Comparison of ENCODE assay signal across 24 cellular contexts in the genomic region with DNA sequence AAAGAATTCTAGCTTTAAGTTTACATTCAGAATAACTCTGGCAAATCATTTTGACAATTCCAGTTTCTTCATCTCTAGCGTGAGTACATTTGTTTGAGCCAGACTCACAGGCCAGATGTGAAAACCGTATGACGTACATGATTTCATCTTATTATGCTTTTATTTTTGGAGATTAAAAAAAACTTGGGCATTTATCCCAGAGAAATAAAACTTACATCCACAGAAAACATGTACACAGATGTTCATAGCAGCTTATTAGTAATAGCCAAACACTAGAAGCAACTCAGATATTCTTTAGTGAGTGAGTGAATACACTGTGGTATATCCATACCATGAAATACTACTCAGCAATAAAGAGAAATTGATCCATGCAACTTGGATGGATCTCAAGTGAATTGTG.
A peak's percentile ranks its signal among the peaks of the same experiment; 100 is the strongest.
DNase-seq lines count a peak whose midpoint lies in the region; ATAC-seq and TF ChIP-seq lines count a peak whose summit lies in the region.
"Had no signal": no experiment of that assay in that cellular context is flagged by ENCODE, and none has a peak within 500 bp of the region (broad histone marks: within the 10 kb centered on the region; RNA-seq: fewer than 3 reads in every experiment).

No MANE protein-coding gene starts in this region.

- H3K36me3 ChIP-seq in psoas muscle (ENCODE audit: insufficient read depth in 1 of 2, low read depth in 1 of 2) (no peaks in the 10 kb centered on the region), MG63 (no peaks in the 10 kb centered on the region)
- H3K36me3 ChIP-seq: ascending aorta, neutrophil had no signal

- H3K27me3 ChIP-seq in psoas muscle (ENCODE audit: insufficient read depth in 3 of 3, low read length in 2 of 3) (no peaks in the 10 kb centered on the region), MG63 (no peaks in the 10 kb centered on the region)
- H3K27me3 ChIP-seq: ascending aorta, neutrophil had no signal

- intact Hi-C loops in psoas muscle (cut with DNase I): no loop called here

- TF ChIP-seq CTCF in AG09319 (IDR thresholded peaks at IDR 0.05; ENCODE audit: low read depth, low read length) (no peak), fibroblast of pulmonary artery (IDR thresholded peaks at IDR 0.05; ENCODE audit: low read length, missing control alignments) (no peak), psoas muscle (IDR thresholded peaks at IDR 0.05) (no peak)

- 45 to 67% (median 47%) methylated on average over 3 of the region's 3 CpGs for WGBS in psoas muscle, 3 donors

- peaks cover 11% of the 10 kb centered on the region for H3K4me1 ChIP-seq in psoas muscle
- H3K4me1 ChIP-seq: ascending aorta had no signal

- no peak overlapping the region for H3K4me3 ChIP-seq in fibroblast of pulmonary artery (replicated peaks; ENCODE audit: low read depth, low read length)
- H3K4me3 ChIP-seq in psoas muscle: no peak overlapping the region
- no peak overlapping the region for H3K4me3 ChIP-seq in MG63
- H3K4me3 ChIP-seq: ascending aorta, lung had no signal

- DNase-seq in AG09319 (ENCODE audit: extremely low read depth, low read depth): peak; percentile 75
- peak; percentile 1 for DNase-seq in HCEC 1CT
- peak; percentile 3 for DNase-seq in fibroblast of pulmonary artery (ENCODE audit: low read depth)
- no peak for DNase-seq in psoas muscle
- no peak for DNase-seq in MG63
- DNase-seq in DMS153 treated with DMSO at 0.1 percent for 48 hours (lab: John Stamatoyannopoulos, UW; ENCODE audit: unreplicated experiment): no peak
- DNase-seq: activated CD4-positive, alpha-beta T cell treated with anti-CD3 and anti-CD28 coated beads, Interleukin-2, amount 50 U/mL, for 4 hours; activated CD4-positive, CD25-positive, alpha-beta regulatory T cell; CD4-positive, alpha-beta memory T cell; DMS 273 treated with DMSO at 0.1 percent for 48 hours; NCI-H1694; NCI-H510A; NK-92 treated with Interleukin-12 subunit alpha and Interleukin-12 subunit beta, amount 100 ng/mL, for 24 hours; SIG-M5; small intestine; stimulated activated CD4-positive, alpha-beta T cell treated with anti-CD3 and anti-CD28 coated beads, Interleukin-1b, Interleukin-23, amount 100 ng/mL, for 48 hours; substantia nigra; T-cell had no signal

- H3K9me3 ChIP-seq in psoas muscle (no peaks in the 10 kb centered on the region), MG63 (no peaks in the 10 kb centered on the region)
- H3K9me3 ChIP-seq: ascending aorta, neutrophil had no signal

- H3K27ac ChIP-seq in psoas muscle: peak overlapping the region; percentile 24
- H3K27ac ChIP-seq: ascending aorta, neutrophil had no signal

- ATAC-seq in psoas muscle: no peak
- no peak for ATAC-seq in HG03108 (IDR thresholded peaks at IDR 0.05; ENCODE audit: unreplicated experiment)
- ATAC-seq: activated naive CD4-positive, alpha-beta T cell treated with anti-CD3 and anti-CD28 coated beads, Interleukin-2, amount 50 U/mL, for 72 hours; activated T-helper 17 cell treated with anti-CD3 and anti-CD28 coated beads, Interleukin-2, amount 50 U/mL, for 72 hours; T-cell had no signal

Comparison
In these comparisons a context has a peak if more than half of its experiments do, and no peak if none do; other contexts are left out.
1. DNase-seq: peak in AG09319 (single experiment), HCEC 1CT (single experiment) and fibroblast of pulmonary artery (single experiment); none in psoas muscle (0 of 2), MG63 (single experiment) and DMS153 treated with DMSO at 0.1 percent for 48 hours (single experiment).